ENCODE assay signal across 8 cellular contexts in genomic region chr6:11317885-11318771, GRCh38.
A peak's percentile ranks its signal among the peaks of the same experiment; 100 is the strongest.
DNase-seq lines count a peak whose midpoint lies in the region; ATAC-seq, FAIRE-seq and TF ChIP-seq lines count a peak whose summit lies in the region.

No MANE protein-coding gene starts in this region.

- no peaks in the 10 kb centered on the region for H4K20me1 ChIP-seq in keratinocyte (ENCODE audit: control insufficient read depth, extremely low read depth, insufficient read depth, low read length)

- H2AFZ ChIP-seq in keratinocyte (ENCODE audit: control insufficient read depth, low read length) = no peak overlapping the region

- DNase-seq in GM12864 (ENCODE audit: low read depth) (peak; percentile 19), SJSA1 (ENCODE audit: low read depth in 1 of 2, low spot score in 2 of 2) (peak; percentile 85 to 88), amniotic epithelial cell (ENCODE audit: low read depth) (peak; percentile 97), keratinocyte (ENCODE audit: low read depth, low spot score) (peak; percentile 92), NCI-H2107 treated with DMSO at 0.1 percent for 48 hours (lab: John Stamatoyannopoulos, UW; ENCODE audit: unreplicated experiment) (no peak), midbrain (lab: John Stamatoyannopoulos, UW) (no peak)
- peak; percentile 43 to 58 (median 57) for DNase-seq in stimulated activated CD4-positive, alpha-beta T cell treated with anti-CD3 and anti-CD28 coated beads, Interleukin-12 subunit alpha, Interleukin-12 subunit beta, amount 100 ng/mL, for 48 hours (ENCODE audit: low read depth in 2 of 3, low spot score in 1 of 3)

- H3K4me1 ChIP-seq in SJSA1 (replicated peaks) (peaks cover 47% of the 10 kb centered on the region), keratinocyte (ENCODE audit: control insufficient read depth, extremely low read depth, insufficient read depth, low read length) (peaks cover 38% of the 10 kb centered on the region)

- H3K27ac ChIP-seq in SJSA1 (peak overlapping the region; percentile 96), keratinocyte (ENCODE audit: control insufficient read depth, insufficient read depth, low read length) (peak overlapping the region; percentile 89)

- no peaks in the 10 kb centered on the region for H3K27me3 ChIP-seq in SJSA1 (replicated peaks)
- H3K27me3 ChIP-seq in keratinocyte (ENCODE audit: control insufficient read depth, extremely low read depth, insufficient read depth, low read length) = no peaks in the 10 kb centered on the region

- H3K79me2 ChIP-seq in keratinocyte (ENCODE audit: control insufficient read depth, insufficient read depth, low read length) = no peaks in the 10 kb centered on the region

- ATAC-seq in HG02943 (IDR thresholded peaks at IDR 0.05; ENCODE audit: low read depth, unreplicated experiment) = peak; percentile 76

- peak; percentile 75 for FAIRE-seq in keratinocyte (lab: Jason Lieb, UNC)

- H3K36me3 ChIP-seq in SJSA1 (no peaks in the 10 kb centered on the region), keratinocyte (ENCODE audit: control insufficient read depth in 2 of 2, extremely low read depth in 1 of 2, insufficient read depth in 2 of 2, low read length in 2 of 2) (no peaks in the 10 kb centered on the region)

- H3K4me3 ChIP-seq in GM12864 (ENCODE audit: low read depth, low read length) = no peak overlapping the region
- no peak overlapping the region for H3K4me3 ChIP-seq in SJSA1
- no peak overlapping the region for H3K4me3 ChIP-seq in keratinocyte (ENCODE audit: control insufficient read depth in 2 of 3, extremely low read depth in 1 of 3, insufficient read depth in 2 of 3, low read depth in 1 of 3, low read length in 3 of 3)

- H3K4me2 ChIP-seq in keratinocyte (ENCODE audit: control insufficient read depth, extremely low read depth, insufficient read depth, low read depth, low read length) = peak overlapping the region; percentile 18

- dilution Hi-C loops in keratinocyte (cut with MboI; ENCODE audit: extremely low pct_ligation_motif_present, low sequenced_read_pairs) = no loop called here

- TF ChIP-seq CTCF in GM12864 (IDR thresholded peaks at IDR 0.05; ENCODE audit: low read depth, low read length, missing control alignments) (no peak), keratinocyte (optimal IDR thresholded peaks at IDR 0.05 in 1 of 3, IDR thresholded peaks at IDR 0.05 in 1 of 3, conservative IDR thresholded peaks at IDR 0.05 in 1 of 3; ENCODE audit: extremely low read depth in 1 of 3, insufficient read depth in 2 of 3, low read length in 3 of 3) (no peak)

- H3K9ac ChIP-seq in keratinocyte (ENCODE audit: control insufficient read depth, extremely low read depth, insufficient read depth, low read length) = peak overlapping the region; percentile 60

- no peaks in the 10 kb centered on the region for H3K9me1 ChIP-seq in keratinocyte (ENCODE audit: control insufficient read depth, extremely low read depth, insufficient read depth, low read length)

- H3K9me3 ChIP-seq in SJSA1 (replicated peaks) = no peaks in the 10 kb centered on the region
- no peaks in the 10 kb centered on the region for H3K9me3 ChIP-seq in keratinocyte (ENCODE audit: control insufficient read depth, low read depth, low read length)

Comparison
In these comparisons a context has a peak if more than half of its experiments do, and no peak if none do; other contexts are left out.
1. DNase-seq: peak in GM12864 (single experiment), SJSA1 (2 of 2), amniotic epithelial cell (single experiment), keratinocyte (single experiment) and stimulated activated CD4-positive, alpha-beta T cell treated with anti-CD3 and anti-CD28 coated beads, Interleukin-12 subunit alpha, Interleukin-12 subunit beta, amount 100 ng/mL, for 48 hours (3 of 3); none in NCI-H2107 treated with DMSO at 0.1 percent for 48 hours (single experiment) and midbrain (single experiment).